In the genomic region with DNA sequence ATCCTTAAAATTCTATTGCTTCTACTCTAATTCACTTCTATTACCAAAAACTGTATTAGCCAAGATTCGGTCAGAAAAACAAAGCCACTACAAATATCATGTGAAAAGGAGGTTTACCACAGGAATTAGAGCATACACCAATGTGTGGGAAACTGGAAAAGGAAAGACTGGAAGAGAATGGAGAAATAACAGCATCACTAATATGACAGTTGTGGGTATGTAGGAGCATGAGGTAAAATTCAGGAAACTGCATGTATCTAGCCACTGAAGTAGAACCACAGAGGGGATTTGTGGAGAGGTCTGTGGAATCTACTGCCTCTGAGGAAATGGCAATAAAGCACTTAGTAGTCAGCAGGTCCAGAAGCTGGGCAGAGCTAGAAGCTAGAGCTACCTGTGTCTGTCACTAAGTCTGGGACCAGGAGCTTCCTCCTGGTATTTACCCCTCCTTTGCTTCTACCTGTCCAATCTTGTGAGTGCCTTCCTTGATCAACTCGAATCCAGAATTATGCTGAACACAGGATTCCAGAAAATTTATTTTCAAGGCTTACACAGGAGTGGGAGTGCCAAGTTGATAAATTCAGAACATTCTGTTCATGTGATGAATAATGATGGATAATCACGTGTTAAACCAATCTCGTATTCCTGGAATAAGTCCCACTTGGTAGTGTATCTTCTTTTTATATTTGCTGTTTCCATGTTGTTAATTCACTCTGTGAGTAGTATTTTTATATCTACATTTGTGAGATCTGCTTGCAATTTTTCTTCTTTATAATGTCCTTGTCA, we compare ENCODE assay signal across 20 cellular contexts.
"Had no signal": no experiment of that assay in that cellular context is flagged by ENCODE, and none has a peak within 500 bp of the region (broad histone marks: within the 10 kb centered on the region; RNA-seq: fewer than 3 reads in every experiment).

No MANE protein-coding gene starts in this region.

- H3K27ac ChIP-seq: coronary artery, gastroesophageal sphincter, neutrophil, stomach, thoracic aorta, transverse colon had no signal

- H3K4me3 ChIP-seq: coronary artery, gastroesophageal sphincter, stomach, thoracic aorta, transverse colon had no signal

- H3K9me3 ChIP-seq: gastroesophageal sphincter, neutrophil, stomach, thoracic aorta, transverse colon had no signal

- H3K27me3 Mint-ChIP-seq: naive thymus-derived CD4-positive, alpha-beta T cell had no signal

- H3K4me3 Mint-ChIP-seq: endodermal cell; naive thymus-derived CD4-positive, alpha-beta T cell; nephron progenitor cell had no signal

- H3K4me1 Mint-ChIP-seq: endodermal cell, nephron progenitor cell had no signal

- DNase-seq: effector CD4-positive, alpha-beta T cell; endodermal cell; erythroblast; glutamatergic neuron; kidney glomerular epithelial cell; mammary epithelial cell; naive thymus-derived CD4-positive, alpha-beta T cell; nephron progenitor cell; posterior cingulate gyrus; small intestine; stimulated activated CD4-positive, alpha-beta T cell treated with anti-CD3 and anti-CD28 coated beads, Interleukin-12 subunit alpha, Interleukin-12 subunit beta, amount 100 ng/mL, for 4 hours; stimulated activated naive CD4-positive, alpha-beta T cell; stomach; substantia nigra; transverse colon had no signal

- FAIRE-seq: endothelial cell of umbilical vein, small intestine had no signal

- H3K27me3 ChIP-seq: gastroesophageal sphincter, neutrophil, stomach, transverse colon had no signal

- H3K36me3 ChIP-seq: neutrophil, thoracic aorta had no signal

- H3K27ac Mint-ChIP-seq: endodermal cell, nephron progenitor cell had no signal

- H3K4me1 ChIP-seq: gastroesophageal sphincter, stomach, transverse colon had no signal

- H3K9me3 Mint-ChIP-seq: endodermal cell, nephron progenitor cell had no signal
